In the genomic region with DNA sequence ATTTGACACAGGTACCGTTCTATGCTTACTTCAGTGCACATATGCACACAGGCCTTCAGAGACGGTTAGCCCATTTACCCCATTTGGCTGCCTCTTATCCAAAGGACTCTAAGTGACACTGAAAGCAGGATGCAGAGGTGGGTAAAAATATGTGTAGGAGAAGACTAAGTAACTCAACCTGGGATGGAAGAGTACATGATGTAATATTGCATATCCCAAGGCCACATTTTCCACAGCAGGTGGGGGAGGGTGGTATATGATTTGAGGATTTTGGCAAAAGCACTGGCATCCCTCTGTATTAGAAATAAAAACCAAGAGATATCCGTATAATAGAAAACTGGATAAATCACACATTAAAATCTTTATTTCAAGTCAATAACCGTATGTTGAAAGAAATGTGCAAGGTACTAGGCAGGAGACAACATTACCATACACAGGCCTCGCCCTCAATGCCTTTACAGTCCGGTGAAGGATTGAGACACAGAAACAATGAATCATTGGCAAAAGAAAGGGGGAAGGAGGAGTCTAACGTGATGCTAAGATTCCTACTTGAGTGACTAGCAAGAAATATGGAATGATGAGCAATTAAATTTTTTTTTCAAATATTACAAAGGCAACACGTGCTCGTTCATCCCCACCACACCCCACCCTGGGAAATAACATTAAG, we compare ENCODE assay signal across 13 cellular contexts.
DNase-seq lines count a peak whose midpoint lies in the region; TF ChIP-seq lines count a peak whose summit lies in the region.
"Had no signal": no experiment of that assay in that cellular context is flagged by ENCODE, and none has a peak within 500 bp of the region (broad histone marks: within the 10 kb centered on the region; RNA-seq: fewer than 3 reads in every experiment).

No MANE protein-coding gene starts in this region.

- WGBS in GM23248 (ENCODE audit: low coverage in 1 of 2, low lambda C conversion rate in 2 of 2, missing lambda C conversion rate in 2 of 2), 2 experiments, result 36 to 39% methylated on average over 9 of the region's 9 CpGs
- 64% methylated on average over 9 of the region's 9 CpGs for WGBS in prostate gland

- H3K9ac ChIP-seq in GM23248, result no peak overlapping the region

- H3K4me1 ChIP-seq in GM23248 (ENCODE audit: insufficient read depth) (peaks cover 14% of the 10 kb centered on the region), prostate gland (replicated peaks) (no peaks in the 10 kb centered on the region)

- no peaks in the 10 kb centered on the region for H3K9me2 ChIP-seq in GM23248 (ENCODE audit: insufficient read depth)

- in situ Hi-C loops in GM23248 (cut with MboI), result no loop called here

- H2AFZ ChIP-seq in GM23248, result no peak overlapping the region

- H3K36me3 ChIP-seq in GM23248 (ENCODE audit: low read depth), result no peaks in the 10 kb centered on the region
- H3K36me3 ChIP-seq in prostate gland, result no peaks in the 10 kb centered on the region

- no peak overlapping the region for H3K4me2 ChIP-seq in GM23248 (ENCODE audit: unreplicated experiment)

- POLR2A ChIA-PET in RWPE1 (lab: Yijun Ruan, JAX; ENCODE audit: low non-redundant PET), result no interaction called here

- H4K20me1 ChIP-seq in GM23248 (ENCODE audit: insufficient read depth), result no peaks in the 10 kb centered on the region

- H3K9me3 ChIP-seq in GM23248 (ENCODE audit: low read depth), result no peaks in the 10 kb centered on the region
- no peaks in the 10 kb centered on the region for H3K9me3 ChIP-seq in prostate gland

- H3K27ac ChIP-seq in GM23248, result peak overlapping the region; percentile 9; the same call in 1 of the 2 replicates
- no peak overlapping the region for H3K27ac ChIP-seq in RWPE1
- no peak overlapping the region for H3K27ac ChIP-seq in prostate gland
- H3K27ac ChIP-seq: C4-2B had no signal

- DNase-seq in GM23248, result peak; percentile 60
- DNase-seq in RWPE1 (ENCODE audit: low spot score), result peak; percentile 65
- DNase-seq in fibroblast of peridontal ligament (ENCODE audit: extremely low read depth), result peak; percentile 35
- DNase-seq in renal cortical epithelial cell (ENCODE audit: low read depth), result peak; percentile 88
- no peak for DNase-seq in prostate gland (ENCODE audit: low spot score)
- no peak for DNase-seq in NK-92 treated with Interleukin-12 subunit alpha and Interleukin-12 subunit beta, amount 100 ng/mL, for 24 hours (lab: John Stamatoyannopoulos, UW)
- DNase-seq in stimulated activated CD4-positive, alpha-beta T cell treated with anti-CD3 and anti-CD28 coated beads, Interleukin-2, amount 100 ng/mL, for 24 hours, result no peak
- DNase-seq in stimulated activated CD4-positive, alpha-beta T cell treated with anti-CD3 and anti-CD28 coated beads, Interleukin-4, amount 100 ng/mL, for 1 hour, result no peak
- DNase-seq: activated T-cell treated with anti-CD3 and anti-CD28 coated beads for 4 hours; amniotic stem cell; cortex of kidney; stimulated activated CD4-positive, alpha-beta T cell treated with anti-CD3 and anti-CD28 coated beads, Interleukin-1b, Interleukin-23, amount 100 ng/mL, for 48 hours had no signal

- H3K79me2 ChIP-seq in GM23248 (ENCODE audit: insufficient read depth), result no peaks in the 10 kb centered on the region

- intact Hi-C loops in prostate gland (cut with DNase I), result no loop called here

- H3F3A ChIP-seq in GM23248 (ENCODE audit: insufficient read depth), result peaks cover 21% of the 10 kb centered on the region

- TF ChIP-seq CTCF in RWPE1 (conservative IDR thresholded peaks at IDR 0.05; ENCODE audit: low read depth) (no peak), prostate gland (IDR thresholded peaks at IDR 0.05) (no peak)

- H3K27me3 ChIP-seq in GM23248 (replicated peaks; ENCODE audit: insufficient read depth), result no peaks in the 10 kb centered on the region
- H3K27me3 ChIP-seq in prostate gland (replicated peaks; ENCODE audit: insufficient read depth), result no peaks in the 10 kb centered on the region

- H3K4me3 ChIP-seq in GM23248, result no peak overlapping the region
- no peak overlapping the region for H3K4me3 ChIP-seq in prostate gland

- TF ChIP-seq POLR2A in prostate gland (IDR thresholded peaks at IDR 0.05), result no peak

- CTCF ChIA-PET in RWPE1 (lab: Yijun Ruan, JAX), result no interaction called here

Comparison
In these comparisons a context has a peak if more than half of its experiments do, and no peak if none do; other contexts are left out.
1. DNase-seq: peak in GM23248 (single experiment), RWPE1 (single experiment), fibroblast of peridontal ligament (single experiment) and renal cortical epithelial cell (single experiment); none in prostate gland (single experiment), NK-92 treated with Interleukin-12 subunit alpha and Interleukin-12 subunit beta, amount 100 ng/mL, for 24 hours (single experiment), stimulated activated CD4-positive, alpha-beta T cell treated with anti-CD3 and anti-CD28 coated beads, Interleukin-2, amount 100 ng/mL, for 24 hours (0 of 2) and stimulated activated CD4-positive, alpha-beta T cell treated with anti-CD3 and anti-CD28 coated beads, Interleukin-4, amount 100 ng/mL, for 1 hour (single experiment).